18 cellular contexts compared by ENCODE assay signal in genomic region chrY:2860511-2860910, GRCh38. TPM values are rescaled to one million over a fixed set of nuclear protein-coding genes. Genes with fewer than 3 reads are reported as not detected.
DNase-seq lines count a peak whose midpoint lies in the region; ATAC-seq and TF ChIP-seq lines count a peak whose summit lies in the region.
"Had no signal": no experiment of that assay in that cellular context is flagged by ENCODE, and none has a peak within 500 bp of the region (broad histone marks: within the 10 kb centered on the region; RNA-seq: fewer than 3 reads in every experiment).

No MANE protein-coding gene starts in this region.

- no peak for ATAC-seq in activated T-helper 17 cell treated with anti-CD3 and anti-CD28 coated beads, Interleukin-2, amount 50 U/mL, for 72 hours (replicated peaks)
- ATAC-seq in foreskin keratinocyte (peak; percentile 88), GM21526 (IDR thresholded peaks at IDR 0.05; ENCODE audit: low FRiP score, unreplicated experiment) (no peak)
- ATAC-seq: T-cell had no signal

- WGBS in GM23248 (ENCODE audit: low coverage in 1 of 2, low lambda C conversion rate in 2 of 2, missing lambda C conversion rate in 2 of 2), 2 experiments, result 0% methylated on average over 2 of the region's 2 CpGs

- peak overlapping the region; percentile 73 for H3K27ac ChIP-seq in GM23248
- no peak overlapping the region for H3K27ac ChIP-seq in foreskin keratinocyte
- H3K27ac ChIP-seq: breast epithelium, parathyroid adenoma had no signal

- no peaks in the 10 kb centered on the region for H4K20me1 ChIP-seq in GM23248 (ENCODE audit: insufficient read depth)

- peaks cover 42% of the 10 kb centered on the region for H3K4me1 ChIP-seq in GM23248 (ENCODE audit: insufficient read depth)
- H3K4me1 ChIP-seq in foreskin keratinocyte, result peaks cover 22% of the 10 kb centered on the region
- H3K4me1 ChIP-seq: breast epithelium, parathyroid adenoma had no signal

- DNase-seq in AG10803 (ENCODE audit: low read depth) (peak; percentile 79), GM23248 (peak; percentile 81), foreskin keratinocyte (peak; percentile 18 to 54), T-helper 9 cell (no peak), NCI-H345 (lab: John Stamatoyannopoulos, UW) (no peak)
- DNase-seq: activated CD4-positive, alpha-beta T cell treated with anti-CD3 and anti-CD28 coated beads, Interleukin-2, amount 50 U/mL, for 4 hours; activated effector memory CD4-positive, alpha-beta T cell treated with anti-CD3 and anti-CD28 coated beads, Interleukin-2, amount 50 U/mL, for 16 hours; C1 segment of cervical spinal cord; NCI-H2029 treated with DMSO at 0.1 percent for 48 hours; NCI-H82; substantia nigra; T-cell had no signal

- in situ Hi-C loops in GM23248 (cut with MboI), result no loop called here

- H3K36me3 ChIP-seq in GM23248 (ENCODE audit: low read depth), result no peaks in the 10 kb centered on the region; the same call in 1 of the 2 replicates
- H3K36me3 ChIP-seq: breast epithelium had no signal

- no peaks in the 10 kb centered on the region for H3K9me3 Mint-ChIP-seq in activated T-helper 17 cell treated with anti-CD3 and anti-CD28 coated beads, Interleukin-2, amount 50 U/mL, for 72 hours
- H3K9me3 Mint-ChIP-seq: T-cell had no signal

- H3K36me3 Mint-ChIP-seq in activated T-helper 17 cell treated with anti-CD3 and anti-CD28 coated beads, Interleukin-2, amount 50 U/mL, for 72 hours (ENCODE audit: low read depth), result peaks cover 100% of the 10 kb centered on the region

- H3K4me3 ChIP-seq in AG10803 (ENCODE audit: low read length) (no peak overlapping the region), GM23248 (peak overlapping the region; percentile 45; the same call in 1 of the 2 replicates)
- H3K4me3 ChIP-seq: breast epithelium had no signal

- H3K4me1 Mint-ChIP-seq in activated T-helper 17 cell treated with anti-CD3 and anti-CD28 coated beads, Interleukin-2, amount 50 U/mL, for 72 hours, result peaks cover 32% of the 10 kb centered on the region

- TF ChIP-seq CTCF in AG10803 (conservative IDR thresholded peaks at IDR 0.05; ENCODE audit: low read length), result no peak
- no peak for TF ChIP-seq CTCF in foreskin keratinocyte (conservative IDR thresholded peaks at IDR 0.05)

- peaks cover 53% of the 10 kb centered on the region for H3F3A ChIP-seq in GM23248 (ENCODE audit: insufficient read depth)

- H3K9ac ChIP-seq in GM23248, result no peak overlapping the region
- H3K9ac ChIP-seq: parathyroid adenoma had no signal

- no peak overlapping the region for H3K27ac Mint-ChIP-seq in activated T-helper 17 cell treated with anti-CD3 and anti-CD28 coated beads, Interleukin-2, amount 50 U/mL, for 72 hours

- H3K9me2 ChIP-seq in GM23248 (ENCODE audit: insufficient read depth), result no peaks in the 10 kb centered on the region

- peaks cover 92% of the 10 kb centered on the region for H3K79me2 ChIP-seq in GM23248 (ENCODE audit: insufficient read depth)
- H3K79me2 ChIP-seq: parathyroid adenoma had no signal

- peak overlapping the region; percentile 57 for H3K4me2 ChIP-seq in GM23248 (ENCODE audit: unreplicated experiment)

- H3K27me3 Mint-ChIP-seq in activated T-helper 17 cell treated with anti-CD3 and anti-CD28 coated beads, Interleukin-2, amount 50 U/mL, for 72 hours, result no peaks in the 10 kb centered on the region
- H3K27me3 Mint-ChIP-seq: T-cell had no signal

- no peaks in the 10 kb centered on the region for H3K27me3 ChIP-seq in GM23248 (replicated peaks; ENCODE audit: insufficient read depth)
- H3K27me3 ChIP-seq in foreskin keratinocyte, result no peaks in the 10 kb centered on the region
- H3K27me3 ChIP-seq: breast epithelium had no signal

- H3K9me3 ChIP-seq in GM23248 (ENCODE audit: low read depth), result no peaks in the 10 kb centered on the region
- H3K9me3 ChIP-seq: breast epithelium had no signal

- peak overlapping the region; percentile 55 for H3K4me3 Mint-ChIP-seq in activated T-helper 17 cell treated with anti-CD3 and anti-CD28 coated beads, Interleukin-2, amount 50 U/mL, for 72 hours
- H3K4me3 Mint-ChIP-seq: T-cell had no signal

- no peak overlapping the region for H2AFZ ChIP-seq in GM23248
- H2AFZ ChIP-seq: parathyroid adenoma had no signal

RNA-seq across cellular contexts. Expression of gene RPS4Y1, which starts 19.1 kb away (rescaled TPM):
- total RNA-seq in GM23248 (2014; rRNA removed; shearing (Covaris generic)), result 197 and 237 TPM in 2 replicates
- polyA plus RNA-seq in GM23248 (2016; fragmentation: Nextera tagmentation; extraction: Ambion mirVana) (196 and 204 TPM in 2 replicates), foreskin keratinocyte (555 and 624 TPM in 2 replicates)
- 100 to 1,000 TPM; 242 to 280 TPM for total RNA-seq in activated T-helper 17 cell treated with anti-CD3 and anti-CD28 coated beads, Interleukin-2, amount 50 U/mL, for 72 hours
- total RNA-seq in foreskin keratinocyte, result 362 and 408 TPM in 2 replicates
- total RNA-seq: RPMI7951 had no signal
- polyA plus RNA-seq: keratinocyte had no signal

Comparison
In these comparisons a context has a peak if more than half of its experiments do, and no peak if none do; other contexts are left out.
1. DNase-seq: peak in AG10803 (single experiment), GM23248 (single experiment) and foreskin keratinocyte (2 of 2); none in T-helper 9 cell (single experiment) and NCI-H345 (single experiment).